ENCODE assay signal across 6 cellular contexts in the genomic region with DNA sequence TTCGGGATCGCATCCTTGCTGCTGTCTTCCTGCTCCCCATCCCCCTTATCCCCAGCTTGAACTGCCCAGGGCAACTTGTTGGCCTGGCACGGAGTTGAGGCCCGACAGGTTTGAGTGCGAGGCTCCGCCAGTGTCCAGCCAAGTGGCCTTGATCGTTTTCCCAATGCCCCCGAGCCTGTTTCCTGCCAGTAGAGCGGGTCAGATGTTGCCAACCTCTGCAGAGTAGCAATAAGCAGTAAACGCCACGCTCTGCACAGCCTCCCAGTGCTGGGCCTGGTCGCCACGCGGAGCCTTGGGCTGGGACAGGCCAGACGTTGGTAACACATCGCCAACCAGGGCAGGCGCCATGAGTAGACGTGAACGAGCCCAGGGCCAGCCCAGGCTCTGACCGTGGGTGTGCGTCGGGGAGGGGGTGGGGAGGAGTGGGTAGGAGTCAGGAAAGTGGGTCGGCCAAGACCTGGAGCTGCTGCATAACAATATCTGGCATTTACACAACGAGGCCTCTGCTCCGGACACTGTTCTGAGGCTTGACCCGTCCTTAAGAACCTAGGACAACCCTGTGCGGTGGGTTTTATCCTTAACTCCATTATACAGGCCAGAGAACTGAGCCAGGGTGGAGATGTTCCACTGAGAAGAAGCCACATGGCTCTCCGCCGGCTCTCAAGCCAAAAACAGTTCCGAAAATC. TPM values are rescaled to one million over a fixed set of nuclear protein-coding genes. Genes with fewer than 3 reads are reported as not detected.
A peak's percentile ranks its signal among the peaks of the same experiment; 100 is the strongest.
DNase-seq lines count a peak whose midpoint lies in the region; ATAC-seq and TF ChIP-seq lines count a peak whose summit lies in the region.

No MANE protein-coding gene starts in this region.

- no TSS peak for BruUV-seq in HCT116 (replicated peaks; lab: Mats Ljungman, UMichigan)

- DNase-seq in HCT116 (ENCODE audit: low read depth, low spot score) (no peak), SK-N-MC (ENCODE audit: low read depth, low spot score) (no peak), vagina (ENCODE audit: extremely low spot score in 2 of 2) (no peak)
- no peak for DNase-seq in activated effector memory CD4-positive, alpha-beta T cell treated with anti-CD3 and anti-CD28 coated beads, Interleukin-2, amount 50 U/mL, for 16 hours

- intact Hi-C loops in HCT116 (cut with micrococcal nuclease): loop anchor here (1.0 kb wide), 1 partner anchor 32 kb away; the partner anchor contains the start of gene PARP3
- intact Hi-C loops in vagina (cut with DNase I): loop anchor here (2.0 kb wide), 1 partner anchor 34 kb away; the partner anchor contains the start of gene RRP9

- TF ChIP-seq RAD21 in HCT116 (IDR thresholded peaks at IDR 0.05; ENCODE audit: low read depth): no peak

- peaks cover 20 to 52% of the 10 kb centered on the region in 2 experiments for H3K4me1 ChIP-seq in HCT116 (ENCODE audit: control insufficient read depth in 1 of 2, insufficient read depth in 2 of 2, low read length in 2 of 2)
- H3K4me1 ChIP-seq in iPS-15b (ENCODE audit: control insufficient read depth, insufficient read depth, low read length): peaks cover 10% of the 10 kb centered on the region
- H3K4me1 ChIP-seq in vagina: peaks cover 30% of the 10 kb centered on the region

- H3K27me3 ChIP-seq in HCT116 (ENCODE audit: insufficient read depth, low read length) (no peaks in the 10 kb centered on the region), iPS-15b (ENCODE audit: control insufficient read depth, insufficient read depth, low read length) (peaks cover 32% of the 10 kb centered on the region), vagina (no peaks in the 10 kb centered on the region)

- H3K4me3 ChIP-seq in HCT116 (replicated peaks in 1 of 2; ENCODE audit: low read depth in 1 of 2, low read length in 2 of 2) (peak overlapping the region; percentile 93 to 99), SK-N-MC (peak overlapping the region; percentile 83), iPS-15b (ENCODE audit: low read depth, low read length) (peak overlapping the region; percentile 36), vagina (peak overlapping the region; percentile 61 to 81)

- H3K9ac ChIP-seq in HCT116 (ENCODE audit: low read length) (peak overlapping the region; percentile 100), SK-N-MC (ENCODE audit: insufficient read length) (peak overlapping the region; percentile 73), iPS-15b (ENCODE audit: low read depth, low read length) (peak overlapping the region; percentile 70)

- no peaks in the 10 kb centered on the region for H3K9me2 ChIP-seq in HCT116 (ENCODE audit: insufficient read depth)

- CTCF ChIA-PET in HCT116 (lab: Charles Lee): interaction anchor here (0.7 to 4.8 kb wide), 11 partner anchors 9 to 473 kb away, joined by 3 to 47 read pairs (median 5); partner anchors contain the start of genes ACY1, DUSP7, PARP3 and POC1A

- TF ChIP-seq CTCF in HCT116 (IDR thresholded peaks at IDR 0.05 in 2 of 3, conservative IDR thresholded peaks at IDR 0.05 in 1 of 3; ENCODE audit: borderline replicate concordance in 1 of 3, insufficient read depth in 1 of 3, low read depth in 2 of 3, low read length in 2 of 3) (no peak), vagina (IDR thresholded peaks at IDR 0.05) (peak in 1 of 3 experiments; percentile 49)

- H3K9me3 ChIP-seq in HCT116 (ENCODE audit: control insufficient read depth in 1 of 2, insufficient read depth in 1 of 2, low read depth in 1 of 2, low read length in 2 of 2) (no peaks in the 10 kb centered on the region), SK-N-MC (ENCODE audit: low read depth, low read length) (no peaks in the 10 kb centered on the region), iPS-15b (ENCODE audit: control insufficient read depth, insufficient read depth, low read length) (no peaks in the 10 kb centered on the region), vagina (no peaks in the 10 kb centered on the region)

- H2AFZ ChIP-seq in HCT116 (ENCODE audit: low read depth, low read length, poor library complexity, severe bottlenecking): no peak overlapping the region

- peak overlapping the region; percentile 91 for H3K4me2 ChIP-seq in HCT116 (ENCODE audit: low read length)

- RAD21 ChIA-PET in HCT116 (lab: Charles Lee; ENCODE audit: low non-redundant PET in 1 of 2, low total read pairs in 2 of 2, uncharacterized antibody in 2 of 2, unreplicated experiment in 2 of 2): interaction anchor here (1.3 to 2.2 kb wide), 2 partner anchors 32 kb away, joined by 6 to 7 read pairs; partner anchors contain the start of genes PARP3 (in 2 of the 2) and RRP9 (in 1 of the 2)

- H4K20me1 ChIP-seq in HCT116 (ENCODE audit: insufficient read depth): 0 out of 2 replicates have a peak, but pooled peaks cover 4% of the 10 kb centered on the region

- H3K36me3 ChIP-seq in HCT116 (ENCODE audit: control insufficient read depth in 1 of 2, insufficient read depth in 2 of 2, low read length in 2 of 2): peaks cover 5 to 18% of the 10 kb centered on the region in 2 experiments; a peak in 2 of 4 replicates
- no peaks in the 10 kb centered on the region for H3K36me3 ChIP-seq in SK-N-MC (ENCODE audit: insufficient read depth, low read length)
- H3K36me3 ChIP-seq in iPS-15b (ENCODE audit: control insufficient read depth, insufficient read depth, low read length): peaks cover 5% of the 10 kb centered on the region
- H3K36me3 ChIP-seq in vagina: no peaks in the 10 kb centered on the region

- POLR2A ChIA-PET in HCT116 (lab: Charles Lee): interaction anchor here (0.9 to 3.3 kb wide), 6 partner anchors 8 to 32 kb away, joined by 3 to 20 read pairs (median 6); partner anchors contain the start of genes ACY1, PARP3, RPL29 and RRP9

- H3K79me2 ChIP-seq in HCT116 (ENCODE audit: insufficient read depth, low read length): peaks cover 41% of the 10 kb centered on the region

- ATAC-seq in HCT116 (peak; percentile 34), GM18861 (IDR thresholded peaks at IDR 0.05; ENCODE audit: unreplicated experiment) (no peak)

- H3K27ac ChIP-seq in HCT116 (ENCODE audit: low read depth, low read length) (peak overlapping the region; percentile 97), SK-N-MC (peak overlapping the region; percentile 54), vagina (peak overlapping the region; percentile 94)

- TF ChIP-seq POLR2A in HCT116 (IDR thresholded peaks at IDR 0.05; ENCODE audit: borderline replicate concordance, extremely low read depth, insufficient read depth, insufficient read length): peak; percentile 6
- no peak for TF ChIP-seq POLR2A in vagina (IDR thresholded peaks at IDR 0.05)

TF ChIP-seq in HCT116, 20 proteins besides CTCF, POLR2A, EP300 and RAD21:
- TF ChIP-seq ZFX (IDR thresholded peaks at IDR 0.05) (peak; percentile 39), SIN3A (IDR thresholded peaks at IDR 0.05; ENCODE audit: low read depth) (no peak)
TF ChIP-seq in HCT116: peak in this region for 1.

RNA-seq across cellular contexts. Expression of gene ABHD14A, which starts 0.4 kb away (rescaled TPM):
- total RNA-seq in HCT116 (2021; ENCODE audit: unreplicated experiment) (11.6 TPM), vagina (31.9 TPM)
- polyA plus RNA-seq in HCT116 (2012): 19.8 and 22.1 TPM in 2 replicates

RNA-seq across cellular contexts. Expression of gene ABHD14B, which starts 0.6 kb away (rescaled TPM):
- 80.9 TPM for total RNA-seq in HCT116 (2021; ENCODE audit: unreplicated experiment)
- polyA plus RNA-seq in HCT116 (2012): 115 and 123 TPM in 2 replicates
- total RNA-seq in vagina: 46.9 TPM

RNA-seq across cellular contexts. Expression of gene PCBP4, which starts 7.2 kb away (rescaled TPM):
- total RNA-seq in HCT116 (2021; ENCODE audit: unreplicated experiment) (48.8 TPM), vagina (36.6 TPM)
- 42.2 and 47.3 TPM in 2 replicates for polyA plus RNA-seq in HCT116 (2012)

RNA-seq across cellular contexts. Expression of gene ACY1, which starts 8.9 kb away (rescaled TPM):
- total RNA-seq in HCT116 (2021; ENCODE audit: unreplicated experiment): 73.2 TPM
- 95.9 and 108 TPM in 2 replicates for polyA plus RNA-seq in HCT116 (2012)
- total RNA-seq in vagina: 29.7 TPM

RNA-seq across cellular contexts. Expression of gene GPR62, which starts 19.2 kb away (rescaled TPM):
- not detected for total RNA-seq in HCT116 (2021; ENCODE audit: unreplicated experiment)
- polyA plus RNA-seq in HCT116 (2012): 0.09 TPM in 1 of 2 replicates, not detected in the other
- total RNA-seq in vagina: not detected

Comparison
In these comparisons a context has a peak if more than half of its experiments do, and no peak if none do; other contexts are left out.
1. H3K4me3 ChIP-seq: peak in every context shown above with its lines; median percentile 96 in HCT116; 83 in SK-N-MC; 71 in vagina; 36 in iPS-15b.